Comparison of ENCODE assay signal across 3 cellular contexts in the genomic region with DNA sequence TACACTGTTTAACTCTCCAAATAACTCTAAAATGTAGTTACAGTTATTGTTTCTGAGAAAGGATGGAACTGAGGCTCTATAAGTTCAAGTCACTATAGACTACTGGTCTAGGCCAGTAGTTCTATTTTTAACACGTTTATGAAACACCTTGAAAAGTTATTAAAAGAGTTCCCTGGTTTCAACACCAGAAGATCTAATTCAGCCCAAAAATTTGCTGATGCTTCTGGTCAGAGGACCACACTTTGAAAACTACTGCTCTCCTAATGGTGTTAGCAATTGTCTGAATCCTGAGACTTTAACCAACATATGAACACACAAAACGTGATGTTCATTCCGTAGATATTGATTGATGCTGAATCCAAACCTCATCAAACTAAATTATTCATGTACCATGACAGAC.
"Had no signal": no experiment of that assay in that cellular context is flagged by ENCODE, and none has a peak within 500 bp of the region (broad histone marks: within the 10 kb centered on the region; RNA-seq: fewer than 3 reads in every experiment).

No MANE protein-coding gene starts in this region.

- DNase-seq: GDM1, GF-D8 had no signal

- ATAC-seq: GM12878 had no signal

- H3K4me3 ChIP-seq: GM12878 had no signal
